31 cellular contexts compared by ENCODE assay signal in the genomic region with DNA sequence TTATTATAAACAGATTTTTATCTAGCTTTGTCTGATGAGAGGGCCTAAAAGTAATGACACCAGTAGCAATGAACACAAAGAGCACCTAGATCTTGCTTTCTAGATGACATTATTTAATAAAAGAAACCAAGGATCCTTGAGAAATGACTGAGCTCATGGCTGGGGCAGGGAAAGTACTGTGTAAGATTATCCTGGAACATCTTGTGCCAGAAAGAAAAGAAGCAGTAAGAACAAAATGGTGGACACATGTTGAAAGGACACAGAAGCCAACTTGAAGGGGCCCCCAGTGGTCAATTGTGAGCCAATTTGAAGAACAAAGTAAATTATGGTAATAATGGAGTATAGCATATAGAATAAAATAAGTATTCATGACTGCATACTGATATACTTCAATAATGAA. TPM values are rescaled to one million over a fixed set of nuclear protein-coding genes. Genes with fewer than 3 reads are reported as not detected.
"Had no signal": no experiment of that assay in that cellular context is flagged by ENCODE, and none has a peak within 500 bp of the region (broad histone marks: within the 10 kb centered on the region; RNA-seq: fewer than 3 reads in every experiment).

No MANE protein-coding gene starts in this region.

- H3K27me3 ChIP-seq: left lung, ovary, right atrium auricular region, right lobe of liver, testis, thyroid gland, transverse colon, upper lobe of left lung, vagina had no signal

- H3K4me1 Mint-ChIP-seq: mesothelial cell of epicardium had no signal

- H3K4me3 Mint-ChIP-seq: mesothelial cell of epicardium; naive thymus-derived CD4-positive, alpha-beta T cell; natural killer cell treated with Interleukin-12 subunit alpha and Interleukin-12 subunit beta and Interleukin-15 and Interleukin-18, amount 100 ng/mL, for 72 hours; stimulated activated naive CD8-positive, alpha-beta T cell treated with anti-CD3 and anti-CD28 coated beads, Interleukin-15, amount 100 ng/mL, for 72 hours had no signal

- DNase-seq: hippocampal formation; kidney glomerular epithelial cell; left colon; left lung; lower lobe of right lung; mammary epithelial cell; mesendoderm; naive thymus-derived CD4-positive, alpha-beta T cell; ovary; right lobe of liver; stimulated activated CD4-positive, alpha-beta T cell treated with anti-CD3 and anti-CD28 coated beads, Interleukin-12 subunit alpha, Interleukin-12 subunit beta, amount 100 ng/mL, for 4 hours; stimulated activated CD4-positive, alpha-beta T cell treated with anti-CD3 and anti-CD28 coated beads, Interleukin-15, amount 100 ng/mL, for 24 hours; stimulated activated CD4-positive, alpha-beta T cell treated with anti-CD3 and anti-CD28 coated beads, Interleukin-2, amount 100 ng/mL, for 24 hours; stimulated activated CD4-positive, alpha-beta T cell treated with anti-CD3 and anti-CD28 coated beads, Interleukin-4, amount 100 ng/mL, for 1 hour; stimulated activated naive CD4-positive, alpha-beta T cell treated with Interleukin-2 at 50 U/mL for 16 hours; stimulated activated naive CD8-positive, alpha-beta T cell treated with anti-CD3 and anti-CD28 coated beads, Interleukin-15, amount 100 ng/mL, for 72 hours; testis; thyroid gland; transverse colon; upper lobe of left lung had no signal

- H3K4me3 ChIP-seq: left lung, lower lobe of right lung, ovary, right atrium auricular region, right lobe of liver, skin epidermis, testis, thyroid gland, transverse colon, upper lobe of left lung, vagina had no signal

- H3K4me1 ChIP-seq: left lung, lower lobe of right lung, right atrium auricular region, right lobe of liver, testis, thyroid gland, transverse colon, upper lobe of left lung, vagina had no signal

- H3K27ac Mint-ChIP-seq: mesothelial cell of epicardium; naive thymus-derived CD4-positive, alpha-beta T cell; progenitor cell of endocrine pancreas; stimulated activated naive CD8-positive, alpha-beta T cell treated with anti-CD3 and anti-CD28 coated beads, Interleukin-15, amount 100 ng/mL, for 72 hours had no signal

- H3K36me3 ChIP-seq: left lung, lower lobe of right lung, ovary, right atrium auricular region, right lobe of liver, thyroid gland, transverse colon, upper lobe of left lung, vagina had no signal

- H3K27ac ChIP-seq: left lung, lower lobe of right lung, ovary, right atrium auricular region, right lobe of liver, skin epidermis, testis, thyroid gland, transverse colon, upper lobe of left lung, vagina had no signal

- ATAC-seq: left colon; left lung; lower lobe of right lung; naive thymus-derived CD4-positive, alpha-beta T cell; natural killer cell treated with Interleukin-12 subunit alpha and Interleukin-12 subunit beta and Interleukin-15 and Interleukin-18, amount 100 ng/mL, for 72 hours; stimulated activated naive CD8-positive, alpha-beta T cell treated with anti-CD3 and anti-CD28 coated beads, Interleukin-15, amount 100 ng/mL, for 72 hours had no signal

- H3K9me3 Mint-ChIP-seq: naive thymus-derived CD4-positive, alpha-beta T cell; natural killer cell treated with Interleukin-12 subunit alpha and Interleukin-12 subunit beta and Interleukin-15 and Interleukin-18, amount 100 ng/mL, for 72 hours had no signal

- H3K36me3 Mint-ChIP-seq: mesothelial cell of epicardium; naive thymus-derived CD4-positive, alpha-beta T cell had no signal

- H3K27me3 Mint-ChIP-seq: progenitor cell of endocrine pancreas; stimulated activated naive CD8-positive, alpha-beta T cell treated with anti-CD3 and anti-CD28 coated beads, Interleukin-15, amount 100 ng/mL, for 72 hours had no signal

- H3K9me3 ChIP-seq: left lung, lower lobe of right lung, ovary, right atrium auricular region, right lobe of liver, testis, thyroid gland, transverse colon, upper lobe of left lung, vagina had no signal

RNA-seq across cellular contexts. Expression of a gene that starts 10.0 kb away (rescaled TPM):
- total RNA-seq: lower lobe of right lung, mammary epithelial cell, mesothelial cell of epicardium, ovary, progenitor cell of endocrine pancreas, pulmonary artery endothelial cell, renal cortical epithelial cell, vagina had no signal
- polyA plus RNA-seq: keratinocyte, mammary epithelial cell, neural cell, ovary, urinary bladder had no signal
